Comparison of ENCODE assay signal across 11 cellular contexts in genomic region chr6:132490024-132490423, GRCh38. TPM values are rescaled to one million over a fixed set of nuclear protein-coding genes. Genes with fewer than 3 reads are reported as not detected.
DNase-seq lines count a peak whose midpoint lies in the region; ATAC-seq, FAIRE-seq and TF ChIP-seq lines count a peak whose summit lies in the region.
"Had no signal": no experiment of that assay in that cellular context is flagged by ENCODE, and none has a peak within 500 bp of the region (broad histone marks: within the 10 kb centered on the region; RNA-seq: fewer than 3 reads in every experiment).

No MANE protein-coding gene starts in this region.

- H3K4me3 Mint-ChIP-seq in T-helper 2 cell treated with Interferon-gamma antibody and Interleukin-4, amounts not matched to agents 5 μg/mL and 100 μg/mL, for 36 hours, result no peak overlapping the region

- H3K4me1 ChIP-seq in upper lobe of left lung (peaks cover 24 to 36% (median 31%) of the 10 kb centered on the region in 4 donors), kidney (ENCODE audit: control insufficient read depth in 1 of 2, insufficient read depth in 1 of 2, low read depth in 1 of 2, low read length in 2 of 2) (peaks cover 0 to 6% of the 10 kb centered on the region in 2 donors)

- peak; percentile 53 for ATAC-seq in HG03432 (IDR thresholded peaks at IDR 0.05; ENCODE audit: unreplicated experiment)
- ATAC-seq in left cardiac atrium, result peak; percentile 63 to 73
- ATAC-seq in upper lobe of left lung (ENCODE audit: low FRiP score in 2 of 2), result peak in 1 of 2 donors; percentile 79

- H3K9me3 Mint-ChIP-seq in T-helper 2 cell treated with Interferon-gamma antibody and Interleukin-4, amounts not matched to agents 5 μg/mL and 100 μg/mL, for 36 hours, result peaks cover 11% of the 10 kb centered on the region

- peaks cover 23% of the 10 kb centered on the region for H3K4me1 Mint-ChIP-seq in T-helper 2 cell treated with Interferon-gamma antibody and Interleukin-4, amounts not matched to agents 5 μg/mL and 100 μg/mL, for 36 hours (ENCODE audit: low read depth)

- H3K27ac ChIP-seq in upper lobe of left lung, result peak overlapping the region in 3 of 4 donors; percentile 51 to 62 (median 55)
- peak overlapping the region in 1 of 2 donors; percentile 20 for H3K27ac ChIP-seq in kidney (ENCODE audit: low read depth in 2 of 2, low read length in 2 of 2)

- FAIRE-seq in kidney (lab: Jason Lieb, UNC), result no peak
- FAIRE-seq: A204.1 had no signal

- no peak for TF ChIP-seq EP300 in upper lobe of left lung (IDR thresholded peaks at IDR 0.05)

- no peak for TF ChIP-seq CTCF in upper lobe of left lung (IDR thresholded peaks at IDR 0.05)
- TF ChIP-seq CTCF in kidney (IDR thresholded peaks at IDR 0.05; ENCODE audit: borderline replicate concordance, extremely low read depth, insufficient read depth), result no peak

- no peak for TF ChIP-seq POLR2A in upper lobe of left lung (IDR thresholded peaks at IDR 0.05)

- intact Hi-C loops in left cardiac atrium (cut with DNase I), result no loop called here
- intact Hi-C loops in kidney (cut with DNase I), result no loop called here

- no peak overlapping the region for H3K9ac ChIP-seq in kidney (ENCODE audit: low read length in 2 of 2)

- peaks cover 17% of the 10 kb centered on the region for H3K36me3 Mint-ChIP-seq in T-helper 2 cell treated with Interferon-gamma antibody and Interleukin-4, amounts not matched to agents 5 μg/mL and 100 μg/mL, for 36 hours (ENCODE audit: low read depth)

- no peak overlapping the region for H3K27ac Mint-ChIP-seq in T-helper 2 cell treated with Interferon-gamma antibody and Interleukin-4, amounts not matched to agents 5 μg/mL and 100 μg/mL, for 36 hours

- H3K4me3 ChIP-seq in upper lobe of left lung (no peak overlapping the region), kidney (ENCODE audit: low read length in 2 of 2) (no peak overlapping the region)

- peaks cover 5% of the 10 kb centered on the region for H3K27me3 Mint-ChIP-seq in T-helper 2 cell treated with Interferon-gamma antibody and Interleukin-4, amounts not matched to agents 5 μg/mL and 100 μg/mL, for 36 hours (ENCODE audit: low read depth)

- H3K36me3 ChIP-seq in upper lobe of left lung (peaks cover 0 to 6% (median 3%) of the 10 kb centered on the region in 4 donors), kidney (ENCODE audit: control insufficient read depth in 1 of 2, insufficient read depth in 2 of 2, low read length in 2 of 2) (peaks cover 0 to 3% of the 10 kb centered on the region in 2 donors)

- no peaks in the 10 kb centered on the region for H3K27me3 ChIP-seq in upper lobe of left lung

- 51 to 54% methylated on average over 6 of the region's 6 CpGs for WGBS in upper lobe of left lung, 2 donors

- peak; percentile 2 for DNase-seq in NOMO-1 treated with DMSO at 0.1 percent for 48 hours (lab: John Stamatoyannopoulos, UW; ENCODE audit: unreplicated experiment)
- no peak for DNase-seq in NOMO-1 (lab: John Stamatoyannopoulos, UW; ENCODE audit: unreplicated experiment in 2 of 2)
- DNase-seq in left cardiac atrium, result peak; percentile 32
- peak in 1 of 2 donors; percentile 45 for DNase-seq in upper lobe of left lung
- no peak for DNase-seq in kidney
- DNase-seq in T-helper 2 cell treated with Interferon-gamma antibody and Interleukin-4, amounts not matched to agents 5 μg/mL and 100 μg/mL, for 36 hours (ENCODE audit: low spot score), result no peak
- DNase-seq in NK-92 treated with Interleukin-12 subunit alpha and Interleukin-12 subunit beta, amount 100 ng/mL, for 24 hours (lab: John Stamatoyannopoulos, UW), result no peak
- DNase-seq: activated CD4-positive, alpha-beta T cell treated with anti-CD3 and anti-CD28 coated beads for 4 hours had no signal

- H3K9me3 ChIP-seq in upper lobe of left lung (no peaks in the 10 kb centered on the region), kidney (ENCODE audit: control insufficient read depth in 1 of 2, low read length in 2 of 2) (no peaks in the 10 kb centered on the region)

RNA-seq across cellular contexts. Expression of gene STX7, which starts 22.9 kb away (rescaled TPM):
- total RNA-seq in left cardiac atrium, result 10 to 100 TPM; 46.4 to 53.0 TPM
- total RNA-seq in upper lobe of left lung, result 10 to 100 TPM; 23.2 to 86.6 (median 44.8) TPM
- 77.9 TPM for total RNA-seq in kidney
- polyA plus RNA-seq in kidney (ENCODE audit: insufficient read depth, low read depth, low replicate concordance), result 27.4 TPM

RNA-seq across cellular contexts. Expression of gene TAAR9, which starts 48.1 kb away (rescaled TPM):
- not detected for total RNA-seq in left cardiac atrium
- total RNA-seq in upper lobe of left lung, result not detected
- not detected for total RNA-seq in kidney
- not detected for polyA plus RNA-seq in kidney (ENCODE audit: insufficient read depth, low read depth, low replicate concordance)
- total RNA-seq: mucosa of gallbladder had no signal

Comparison
In these comparisons a context has a peak if more than half of its experiments do, and no peak if none do; other contexts are left out.
1. DNase-seq: peak in NOMO-1 treated with DMSO at 0.1 percent for 48 hours (single experiment) and left cardiac atrium (single experiment); none in NOMO-1 (0 of 2), kidney (single experiment), T-helper 2 cell treated with Interferon-gamma antibody and Interleukin-4, amounts not matched to agents 5 μg/mL and 100 μg/mL, for 36 hours (single experiment) and NK-92 treated with Interleukin-12 subunit alpha and Interleukin-12 subunit beta, amount 100 ng/mL, for 24 hours (single experiment).